In the genomic region with DNA sequence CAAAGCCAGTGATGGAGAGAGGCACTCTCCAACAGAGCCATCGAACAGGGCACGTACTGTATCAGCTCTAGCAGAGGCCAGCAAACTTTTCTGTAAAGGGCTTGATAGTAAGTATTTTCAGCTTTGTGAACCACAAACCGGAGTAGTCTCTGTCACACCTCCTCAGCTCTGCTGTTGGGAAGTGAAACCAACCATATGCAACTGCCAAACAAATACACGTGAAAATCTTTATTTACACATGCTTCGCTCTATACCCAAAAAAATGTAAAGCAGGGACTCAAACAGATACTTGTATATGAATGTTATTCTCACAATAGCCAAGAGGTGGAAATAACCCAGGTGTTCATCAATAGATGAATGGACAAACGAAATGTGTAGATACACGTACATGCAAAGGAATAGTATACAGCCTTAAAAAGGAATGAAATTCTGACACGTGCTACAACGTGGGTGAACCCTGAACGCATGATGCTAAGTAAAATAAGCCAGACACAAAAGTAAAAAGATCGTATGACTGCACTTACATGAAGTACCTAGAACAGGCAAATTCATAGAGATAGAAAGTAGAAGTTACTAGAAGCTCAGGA, we compare ENCODE assay signal across 12 cellular contexts.
A peak's percentile ranks its signal among the peaks of the same experiment; 100 is the strongest.
DNase-seq lines count a peak whose midpoint lies in the region; ATAC-seq lines count a peak whose summit lies in the region.
"Had no signal": no experiment of that assay in that cellular context is flagged by ENCODE, and none has a peak within 500 bp of the region (broad histone marks: within the 10 kb centered on the region; RNA-seq: fewer than 3 reads in every experiment).

No MANE protein-coding gene starts in this region.

- no peak overlapping the region for H3K27ac Mint-ChIP-seq in memory B cell
- H3K27ac Mint-ChIP-seq: activated CD8-positive, alpha-beta T cell treated with anti-CD3 and anti-CD28 coated beads, Interleukin-2, amount 10 ng/mL, durations not matched to agents 7 days and 5 days; activated T-helper 2 cell treated with anti-CD3 and anti-CD28 coated beads, Interferon-gamma antibody, Interleukin-2, Interleukin-4, amounts not matched to agents 10 μg/mL and 5 μg/mL and 100 μg/mL, durations not matched to agents 14 hours and 24 hours and 36 hours had no signal

- DNase-seq in memory B cell (ENCODE audit: low spot score in 2 of 2): no peak
- DNase-seq in NAMALWA (ENCODE audit: low spot score): no peak
- DNase-seq in activated gamma-delta T cell (lab: John Stamatoyannopoulos, UW): no peak
- DNase-seq in activated effector memory CD4-positive, alpha-beta T cell treated with Interleukin-2 at 50 U/mL for 16 hours: no peak
- DNase-seq: activated CD8-positive, alpha-beta T cell treated with anti-CD3 and anti-CD28 coated beads, Interleukin-2, amount 10 ng/mL, durations not matched to agents 7 days and 5 days; right lobe of liver; stimulated activated CD4-positive, alpha-beta T cell treated with anti-CD3 and anti-CD28 coated beads, Interleukin-4, amount 100 ng/mL, for 24 hours; stimulated activated naive CD4-positive, alpha-beta T cell had no signal

- H3K9me3 Mint-ChIP-seq in memory B cell: peaks cover 2% of the 10 kb centered on the region
- H3K9me3 Mint-ChIP-seq: activated T-helper 2 cell treated with anti-CD3 and anti-CD28 coated beads, Interferon-gamma antibody, Interleukin-2, Interleukin-4, amounts not matched to agents 10 μg/mL and 5 μg/mL and 100 μg/mL, durations not matched to agents 14 hours and 24 hours and 36 hours had no signal

- H3K36me3 Mint-ChIP-seq in memory B cell: peaks cover 2% of the 10 kb centered on the region

- H3K27me3 Mint-ChIP-seq in memory B cell: no peaks in the 10 kb centered on the region

- H3K4me1 Mint-ChIP-seq in memory B cell: peaks cover 11% of the 10 kb centered on the region

- ATAC-seq in GM18861 (IDR thresholded peaks at IDR 0.05; ENCODE audit: unreplicated experiment) (peak; percentile 64), GM21576 (IDR thresholded peaks at IDR 0.05; ENCODE audit: unreplicated experiment) (peak; percentile 80), HG03135 (IDR thresholded peaks at IDR 0.05; ENCODE audit: unreplicated experiment) (peak; percentile 65), memory B cell (ENCODE audit: low read depth) (peak; percentile 70)
- ATAC-seq: activated CD8-positive, alpha-beta T cell treated with anti-CD3 and anti-CD28 coated beads, Interleukin-2, amount 10 ng/mL, durations not matched to agents 7 days and 5 days; right lobe of liver had no signal

- H3K4me3 Mint-ChIP-seq in memory B cell: no peak overlapping the region
- H3K4me3 Mint-ChIP-seq: activated CD8-positive, alpha-beta T cell treated with anti-CD3 and anti-CD28 coated beads, Interleukin-2, amount 10 ng/mL, durations not matched to agents 7 days and 5 days had no signal
